ENCODE assay signal across 8 cellular contexts in genomic region chr20:6142348-6142993, GRCh38. TPM values are rescaled to one million over a fixed set of nuclear protein-coding genes. Genes with fewer than 3 reads are reported as not detected.
A peak's percentile ranks its signal among the peaks of the same experiment; 100 is the strongest.
DNase-seq lines count a peak whose midpoint lies in the region; ATAC-seq and TF ChIP-seq lines count a peak whose summit lies in the region.

No MANE protein-coding gene starts in this region.

- no peak overlapping the region for H3K18ac ChIP-seq in IMR-90 (ENCODE audit: low read depth, low read length)

- no peak overlapping the region for H3K56ac ChIP-seq in IMR-90 (ENCODE audit: extremely low read depth, insufficient read depth, low read length)

- H2BK5ac ChIP-seq in IMR-90 (ENCODE audit: low read depth, low read length, poor library complexity, severe bottlenecking): no peak overlapping the region

- 0 out of 2 replicates have a peak, but pooled peaks cover 2% of the 10 kb centered on the region for H3K9me3 ChIP-seq in IMR-90 (ENCODE audit: control insufficient read depth, insufficient read depth, low read length)
- no peaks in the 10 kb centered on the region for H3K9me3 ChIP-seq in OCI-LY7 (ENCODE audit: low read length)
- H3K9me3 ChIP-seq in heart left ventricle: peaks cover 0 to 20% (median 2%) of the 10 kb centered on the region in 12 donors

- CTCF ChIA-PET in IMR-90 (lab: Yijun Ruan, JAX): interaction anchor here (0.6 kb wide), 1 partner anchor 258 kb away, joined by 3 read pairs; no protein-coding TSS in a partner anchor
- CTCF ChIA-PET in OCI-LY7 (lab: Charles Lee; ENCODE audit: unreplicated experiment): no interaction called here
- CTCF ChIA-PET in activated naive CD4-positive, alpha-beta T cell treated with anti-CD3 and anti-CD28 coated beads, Interleukin-2, amount 10 ng/mL, durations not matched to agents 7 days and 5 days (lab: Charles Lee): no interaction called here

- 4% methylated on average over 4 of the region's 10 CpGs; no CpG with 5 or more reads in 1 of the 2 experiments for WGBS in IMR-90 (ENCODE audit: extremely low coverage in 2 of 2, insufficient read length in 1 of 2), 2 experiments
- WGBS in heart left ventricle, 4 donors: 2 to 3% (median 3%) methylated on average over 10 of the region's 10 CpGs

- TF ChIP-seq CTCF in IMR-90 (conservative IDR thresholded peaks at IDR 0.05; ENCODE audit: low read depth, low read length) (peak; percentile 84), OCI-LY7 (conservative IDR thresholded peaks at IDR 0.05; ENCODE audit: low read length) (peak; percentile 92), heart left ventricle (IDR thresholded peaks at IDR 0.05) (peak; percentile 71 to 90 (median 84))

- H3K4me3 Mint-ChIP-seq in activated naive CD4-positive, alpha-beta T cell treated with anti-CD3 and anti-CD28 coated beads, Interleukin-2, amount 10 ng/mL, durations not matched to agents 7 days and 5 days: no peak overlapping the region

- no peaks in the 10 kb centered on the region for H3K36me3 ChIP-seq in IMR-90 (ENCODE audit: control insufficient read depth, insufficient read depth, low read length)
- no peaks in the 10 kb centered on the region for H3K36me3 ChIP-seq in OCI-LY7 (ENCODE audit: insufficient read depth, low read length)
- H3K36me3 ChIP-seq in heart left ventricle: no peaks in the 10 kb centered on the region

- peak; percentile 83 for TF ChIP-seq RAD21 in IMR-90 (IDR thresholded peaks at IDR 0.05; ENCODE audit: low read length)

- no peak overlapping the region for H3K14ac ChIP-seq in IMR-90 (replicated peaks; ENCODE audit: low read depth, low read length)

- H3K9me1 ChIP-seq in IMR-90 (ENCODE audit: insufficient read depth, low read length): no peaks in the 10 kb centered on the region

- H2BK15ac ChIP-seq in IMR-90 (ENCODE audit: low read depth, low read length): no peak overlapping the region

- no peak overlapping the region for H2AFZ ChIP-seq in IMR-90 (replicated peaks; ENCODE audit: low read length, poor library complexity)
- H2AFZ ChIP-seq in OCI-LY7 (ENCODE audit: low read length): no peak overlapping the region

- H2AK5ac ChIP-seq in IMR-90 (ENCODE audit: low read depth, low read length): no peak overlapping the region

- H3K79me1 ChIP-seq in IMR-90 (ENCODE audit: low read depth in 1 of 2, low read length in 2 of 2): no peaks in the 10 kb centered on the region

- H3K9me3 Mint-ChIP-seq in activated naive CD4-positive, alpha-beta T cell treated with anti-CD3 and anti-CD28 coated beads, Interleukin-2, amount 10 ng/mL, durations not matched to agents 7 days and 5 days: no peaks in the 10 kb centered on the region

- DNase-seq in CMK (ENCODE audit: low read depth): peak; percentile 35
- DNase-seq in IMR-90: peak; percentile 65
- DNase-seq in OCI-LY7 (ENCODE audit: low spot score): peak; percentile 60
- peak; percentile 55 for DNase-seq in activated naive CD4-positive, alpha-beta T cell treated with anti-CD3 and anti-CD28 coated beads, Interleukin-2, amount 10 ng/mL, durations not matched to agents 7 days and 5 days
- peak in 2 of 5 donors; percentile 28 to 34 for DNase-seq in heart left ventricle
- DNase-seq in renal cortical epithelial cell (ENCODE audit: low read depth): peak; percentile 52

- H2BK120ac ChIP-seq in IMR-90 (ENCODE audit: low read depth, low read length): no peak overlapping the region

- no peaks in the 10 kb centered on the region for H3K79me2 ChIP-seq in OCI-LY7 (ENCODE audit: insufficient read depth, low read depth, low read length)

- no peak overlapping the region for H2BK20ac ChIP-seq in IMR-90 (ENCODE audit: low read depth, low read length)

- H3K4ac ChIP-seq in IMR-90 (ENCODE audit: low read depth, low read length): no peak overlapping the region

- intact Hi-C loops in IMR-90 (cut with micrococcal nuclease): loop anchor here (1.0 to 5.0 kb wide), 3 partner anchors 685 to 1715 kb away; no protein-coding TSS in a partner anchor
- intact Hi-C loops in OCI-LY7 (cut with micrococcal nuclease; ENCODE audit: unreplicated experiment): no loop called here
- intact Hi-C loops in heart left ventricle (cut with DNase I): loop anchor here in 8 of 10 donors (5.0 to 10.0 kb wide), 3 partner anchors 625 to 1145 kb away; partner anchors contain the start of gene BMP2 (in 1 of the 8)

- H3K27me3 ChIP-seq in IMR-90 (ENCODE audit: control insufficient read depth, insufficient read depth, low read length) (peaks cover 2% of the 10 kb centered on the region; the same call in 1 of the 2 replicates), heart left ventricle (peaks cover 0 to 6% (median 0%) of the 10 kb centered on the region in 9 donors)

- no peak overlapping the region for H3K23ac ChIP-seq in IMR-90 (ENCODE audit: low read depth, low read length)

- H3K27me3 Mint-ChIP-seq in activated naive CD4-positive, alpha-beta T cell treated with anti-CD3 and anti-CD28 coated beads, Interleukin-2, amount 10 ng/mL, durations not matched to agents 7 days and 5 days: no peaks in the 10 kb centered on the region

- no peak overlapping the region for H4K91ac ChIP-seq in IMR-90 (ENCODE audit: insufficient read depth, low read depth, low read length)

- dilution Hi-C loops in IMR-90 (cut with HindIII; ENCODE audit: low sequenced_read_pairs, unreplicated experiment): no loop called here

- no peak overlapping the region for H3K9ac ChIP-seq in IMR-90 (ENCODE audit: low read depth, low read length)

- no peak overlapping the region for H2AK9ac ChIP-seq in IMR-90 (replicated peaks; ENCODE audit: low read depth, low read length, poor library complexity)

- H4K20me1 ChIP-seq in IMR-90 (ENCODE audit: insufficient read depth, low read length) (no peaks in the 10 kb centered on the region), OCI-LY7 (ENCODE audit: insufficient read depth, low read length) (no peaks in the 10 kb centered on the region)

- H3K9me2 ChIP-seq in OCI-LY7 (ENCODE audit: insufficient read depth, low read length): no peaks in the 10 kb centered on the region

- no peak overlapping the region for H3K27ac ChIP-seq in IMR-90 (ENCODE audit: insufficient read depth, low read length)
- no peak overlapping the region for H3K27ac ChIP-seq in OCI-LY7 (ENCODE audit: low read depth, low read length, poor library complexity, severe bottlenecking)
- H3K27ac ChIP-seq in heart left ventricle: no peak overlapping the region

- in situ Hi-C loops in IMR-90 (cut with MboI; ENCODE audit: low sequenced_read_pairs): loop anchor here (10.0 kb wide), 1 partner anchor 1142 kb away; no protein-coding TSS in a partner anchor

- H3K4me3 ChIP-seq in IMR-90 (ENCODE audit: insufficient read depth, low read depth, low read length): no peak overlapping the region
- no peak overlapping the region for H3K4me3 ChIP-seq in OCI-LY7 (ENCODE audit: low read depth, low read length, poor library complexity, severe bottlenecking)
- H3K4me3 ChIP-seq in heart left ventricle: no peak overlapping the region

- no peaks in the 10 kb centered on the region for H3K36me3 Mint-ChIP-seq in activated naive CD4-positive, alpha-beta T cell treated with anti-CD3 and anti-CD28 coated beads, Interleukin-2, amount 10 ng/mL, durations not matched to agents 7 days and 5 days

- TF ChIP-seq POLR2A in IMR-90 (IDR thresholded peaks at IDR 0.05; ENCODE audit: low read depth, low read length) (no peak), heart left ventricle (IDR thresholded peaks at IDR 0.05) (no peak)

- no peak overlapping the region for H4K5ac ChIP-seq in IMR-90 (ENCODE audit: low read depth, low read length)

- H3K4me1 ChIP-seq in IMR-90 (ENCODE audit: control insufficient read depth, insufficient read depth, low read length) (no peaks in the 10 kb centered on the region), OCI-LY7 (ENCODE audit: insufficient read depth, low read length, poor library complexity, severe bottlenecking) (no peaks in the 10 kb centered on the region), heart left ventricle (no peaks in the 10 kb centered on the region)

- H4K8ac ChIP-seq in IMR-90 (ENCODE audit: low read depth in 2 of 2, low read length in 2 of 2): no peak overlapping the region

- POLR2A ChIA-PET in IMR-90 (lab: Charles Lee; ENCODE audit: unreplicated experiment): no interaction called here
- POLR2A ChIA-PET in OCI-LY7 (lab: Charles Lee): no interaction called here

- no peak overlapping the region for H3K27ac Mint-ChIP-seq in activated naive CD4-positive, alpha-beta T cell treated with anti-CD3 and anti-CD28 coated beads, Interleukin-2, amount 10 ng/mL, durations not matched to agents 7 days and 5 days

- ATAC-seq in GM19351 (IDR thresholded peaks at IDR 0.05; ENCODE audit: unreplicated experiment) (peak; percentile 87), IMR-90 (ENCODE audit: low read depth) (peak; percentile 91), heart left ventricle (peak in 3 of 4 donors; percentile 60 to 63 (median 62)), HG03097 (IDR thresholded peaks at IDR 0.05; ENCODE audit: low FRiP score, unreplicated experiment) (no peak)

- no TSS peak for BruUV-seq in IMR-90 (replicated peaks; lab: Mats Ljungman, UMichigan)
- BruUV-seq in OCI-LY7 (replicated peaks; lab: Mats Ljungman, UMichigan): no TSS peak

- no peaks in the 10 kb centered on the region for H3K4me1 Mint-ChIP-seq in activated naive CD4-positive, alpha-beta T cell treated with anti-CD3 and anti-CD28 coated beads, Interleukin-2, amount 10 ng/mL, durations not matched to agents 7 days and 5 days

- H3K4me2 ChIP-seq in IMR-90 (ENCODE audit: low read depth, low read length) (no peak overlapping the region), OCI-LY7 (ENCODE audit: low read length) (no peak overlapping the region)

TF ChIP-seq in IMR-90, 13 proteins besides CTCF, POLR2A, EP300 and RAD21:
- TF ChIP-seq SMC3 (IDR thresholded peaks at IDR 0.05; ENCODE audit: low read depth, low read length) (peak; percentile 65), RFX5 (IDR thresholded peaks at IDR 0.05; ENCODE audit: low read depth, low read length) (no peak)

RNA-seq across cellular contexts. Expression of gene FERMT1, which starts 19.6 kb away (rescaled TPM):
- total RNA-seq in IMR-90 (2012; rRNA removed) (1.7 and 2.3 TPM in 2 replicates), OCI-LY7 (2022) (not detected in 2 replicates), heart left ventricle (1 to 10 TPM in 6 of 9 donors, under 1 TPM in 2, not detected in 1; 0.53 to 2.4 (median 1.3) TPM), renal cortical epithelial cell (6.6 and 16.7 TPM in 2 replicates)
- polyA plus RNA-seq in IMR-90 (2012; rRNA removed) (1.8 and 2.4 TPM in 2 replicates), heart left ventricle (under 1 TPM; 0.06 to 0.15 TPM)
- polyA plus RNA-seq in IMR-90 (2012; cell fraction: cytosol; rRNA removed): 0.69 and 0.79 TPM in 2 replicates
- 0.53 and 1.1 TPM in 2 replicates for polyA plus RNA-seq in IMR-90 (2012; cell fraction: nucleus; rRNA removed; ENCODE audit: low replicate concordance)
- not detected in 2 replicates for total RNA-seq in OCI-LY7 (2014; rRNA removed; shearing (Covaris generic))
